In the genomic region with DNA sequence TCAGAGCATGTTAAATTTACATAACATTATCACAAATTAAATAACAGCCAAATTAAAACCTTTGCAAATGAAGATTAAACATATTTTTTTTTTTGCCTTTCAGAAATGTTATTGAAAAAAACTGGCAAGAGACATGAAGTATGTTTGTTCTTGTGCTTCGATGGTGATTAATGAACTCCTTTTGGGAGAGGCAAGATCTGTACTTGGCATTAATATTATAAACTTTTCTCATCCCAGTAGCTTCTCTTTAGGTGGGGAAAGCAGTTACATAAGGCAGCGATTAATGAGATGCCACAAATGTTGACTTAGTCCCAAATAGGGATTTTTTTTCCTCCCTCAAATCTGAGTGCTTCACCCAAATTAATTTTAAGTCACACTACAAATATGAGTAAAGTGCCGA, we compare ENCODE assay signal across 12 cellular contexts.
"Had no signal": no experiment of that assay in that cellular context is flagged by ENCODE, and none has a peak within 500 bp of the region (broad histone marks: within the 10 kb centered on the region; RNA-seq: fewer than 3 reads in every experiment).

No MANE protein-coding gene starts in this region.

- H3K27me3 ChIP-seq: cardiac muscle cell had no signal

- DNase-seq: activated CD4-positive, alpha-beta memory T cell treated with anti-CD3 and anti-CD28 coated beads, Interleukin-2, amount 10 ng/mL, durations not matched to agents 7 days and 5 days; activated CD4-positive, alpha-beta T cell treated with anti-CD3 and anti-CD28 coated beads for 36 hours; activated effector memory CD4-positive, alpha-beta T cell treated with Interleukin-2 at 50 U/mL for 16 hours; activated naive CD4-positive, alpha-beta T cell treated with anti-CD3 and anti-CD28 coated beads, Interleukin-2, amount 50 U/mL, for 16 hours; activated T-cell treated with anti-CD3 and anti-CD28 coated beads, Interleukin-2, amount 50 U/mL, for 4 hours; glutamatergic neuron; mesendoderm; nephron progenitor cell; trophoblast cell had no signal

- FAIRE-seq: astrocyte had no signal

- H3K36me3 ChIP-seq: cardiac muscle cell had no signal

- ATAC-seq: activated CD4-positive, alpha-beta T cell treated with anti-CD3 and anti-CD28 coated beads for 36 hours; activated T-cell treated with anti-CD3 and anti-CD28 coated beads, Interleukin-2, amount 50 U/mL, for 4 hours; stimulated activated memory B cell treated with anti-CD40 and anti-IgM and Interleukin-4, amounts not matched to agents 10 μg/mL and 1 μg/mL and 100 μg/mL, for 72 hours had no signal

- H3K4me3 ChIP-seq: cardiac muscle cell had no signal

- H3K27ac ChIP-seq: cardiac muscle cell had no signal
